ENCODE assay signal across 9 cellular contexts in genomic region chr17:46922487-46922803, GRCh38. TPM values are rescaled to one million over a fixed set of nuclear protein-coding genes. Genes with fewer than 3 reads are reported as not detected.
DNase-seq lines count a peak whose midpoint lies in the region; ATAC-seq, FAIRE-seq and TF ChIP-seq lines count a peak whose summit lies in the region.
"Had no signal": no experiment of that assay in that cellular context is flagged by ENCODE, and none has a peak within 500 bp of the region (broad histone marks: within the 10 kb centered on the region; RNA-seq: fewer than 3 reads in every experiment).

No MANE protein-coding gene starts in this region.

- H3K9me3 ChIP-seq in upper lobe of right lung: no peaks in the 10 kb centered on the region

- H3K4me3 ChIP-seq in bronchial epithelial cell (ENCODE audit: low read depth, low read length): peak overlapping the region; percentile 96
- H3K4me3 ChIP-seq in upper lobe of right lung: peak overlapping the region; percentile 79

- H3K36me3 Mint-ChIP-seq in activated T-cell treated with anti-CD3 and anti-CD28 coated beads, Interleukin-2, amount 50 U/mL, for 4 hours (ENCODE audit: insufficient read depth): peaks cover 10% of the 10 kb centered on the region
- peaks cover 3% of the 10 kb centered on the region for H3K36me3 Mint-ChIP-seq in memory B cell

- H3K27ac Mint-ChIP-seq in memory B cell: peak overlapping the region; percentile 98

- H3K4me1 Mint-ChIP-seq in activated T-cell treated with anti-CD3 and anti-CD28 coated beads, Interleukin-2, amount 50 U/mL, for 4 hours (ENCODE audit: low read depth): peaks cover 41% of the 10 kb centered on the region
- H3K4me1 Mint-ChIP-seq in memory B cell: peaks cover 28% of the 10 kb centered on the region

- H3K27me3 Mint-ChIP-seq in activated T-cell treated with anti-CD3 and anti-CD28 coated beads, Interleukin-2, amount 50 U/mL, for 4 hours (ENCODE audit: low read depth): peaks cover 1% of the 10 kb centered on the region
- H3K27me3 Mint-ChIP-seq in memory B cell: no peaks in the 10 kb centered on the region

- no peaks in the 10 kb centered on the region for H3K27me3 ChIP-seq in bronchial epithelial cell (ENCODE audit: control insufficient read depth, insufficient read depth, low read length)
- no peaks in the 10 kb centered on the region for H3K27me3 ChIP-seq in upper lobe of right lung

- FAIRE-seq in bronchial epithelial cell (lab: Jason Lieb, UNC): no peak

- H3K4me1 ChIP-seq in upper lobe of right lung: peaks cover 20% of the 10 kb centered on the region

- H3K4me3 Mint-ChIP-seq in activated T-cell treated with anti-CD3 and anti-CD28 coated beads, Interleukin-2, amount 50 U/mL, for 4 hours: peak overlapping the region; percentile 87
- peak overlapping the region; percentile 91 for H3K4me3 Mint-ChIP-seq in memory B cell

- H3K27ac ChIP-seq in upper lobe of right lung: peak overlapping the region; percentile 98

- ATAC-seq in activated T-cell treated with anti-CD3 and anti-CD28 coated beads, Interleukin-2, amount 50 U/mL, for 4 hours: peak; percentile 5
- peak; percentile 2 for ATAC-seq in memory B cell (ENCODE audit: low read depth)
- no peak for ATAC-seq in upper lobe of right lung

- intact Hi-C loops in upper lobe of right lung (cut with DNase I): no loop called here

- no peak for DNase-seq in activated T-cell treated with anti-CD3 and anti-CD28 coated beads, Interleukin-2, amount 50 U/mL, for 4 hours
- DNase-seq in activated T-cell treated with anti-CD3 and anti-CD28 coated beads, Interleukin-2, amount 50 U/mL, for 1 hour: no peak
- DNase-seq in bronchial epithelial cell (ENCODE audit: low read depth) (no peak), memory B cell (ENCODE audit: low spot score in 2 of 2) (no peak), upper lobe of right lung (no peak), NCI-H345 treated with DMSO at 0.1 percent for 48 hours (lab: John Stamatoyannopoulos, UW; ENCODE audit: unreplicated experiment) (no peak), putamen (ENCODE audit: low spot score) (no peak), NCI-H2171 treated with DMSO at 0.1 percent for 48 hours (lab: John Stamatoyannopoulos, UW) (no peak)

- no peaks in the 10 kb centered on the region for H3K9me3 Mint-ChIP-seq in activated T-cell treated with anti-CD3 and anti-CD28 coated beads, Interleukin-2, amount 50 U/mL, for 4 hours
- no peaks in the 10 kb centered on the region for H3K9me3 Mint-ChIP-seq in memory B cell

- TF ChIP-seq CTCF in bronchial epithelial cell (IDR thresholded peaks at IDR 0.05; ENCODE audit: insufficient read depth, low read length, severe bottlenecking): no peak
- TF ChIP-seq CTCF in upper lobe of right lung (IDR thresholded peaks at IDR 0.05): no peak

- no peaks in the 10 kb centered on the region for H3K36me3 ChIP-seq in bronchial epithelial cell (ENCODE audit: control insufficient read depth, insufficient read depth, low read length)
- H3K36me3 ChIP-seq in upper lobe of right lung: no peaks in the 10 kb centered on the region

RNA-seq across cellular contexts. Expression of gene GOSR2, which starts 0.5 kb away (rescaled TPM):
- 10 to 100 TPM; 66.1 to 69.7 (median 67.0) TPM for total RNA-seq in activated T-cell treated with anti-CD3 and anti-CD28 coated beads, Interleukin-2, amount 50 U/mL, for 4 hours
- total RNA-seq in bronchial epithelial cell (37.6 and 46.7 TPM in 2 replicates), upper lobe of right lung (66.5 TPM)

RNA-seq across cellular contexts. Expression of gene RPRML, which starts 56.6 kb away (rescaled TPM):
- total RNA-seq in activated T-cell treated with anti-CD3 and anti-CD28 coated beads, Interleukin-2, amount 50 U/mL, for 4 hours: not detected
- total RNA-seq in bronchial epithelial cell (not detected in 2 replicates), upper lobe of right lung (0.38 TPM)
- total RNA-seq: renal cortical epithelial cell had no signal
